In genomic region chr10:22593644-22594043, GRCh38 we compare ENCODE assay signal across 1 cellular context.
TF ChIP-seq lines count a peak whose summit lies in the region.

No MANE protein-coding gene starts in this region.

TF ChIP-seq in GM23338, 12 proteins besides CTCF, POLR2A, EP300 and RAD21 (continued from another document):
- TF ChIP-seq ZNF331 (CRISPR knock-in tag; IDR thresholded peaks at IDR 0.05; ENCODE audit: low read depth) (no peak), ZNF114 (CRISPR knock-in tag; IDR thresholded peaks at IDR 0.05) (no peak)
